In the genomic region with DNA sequence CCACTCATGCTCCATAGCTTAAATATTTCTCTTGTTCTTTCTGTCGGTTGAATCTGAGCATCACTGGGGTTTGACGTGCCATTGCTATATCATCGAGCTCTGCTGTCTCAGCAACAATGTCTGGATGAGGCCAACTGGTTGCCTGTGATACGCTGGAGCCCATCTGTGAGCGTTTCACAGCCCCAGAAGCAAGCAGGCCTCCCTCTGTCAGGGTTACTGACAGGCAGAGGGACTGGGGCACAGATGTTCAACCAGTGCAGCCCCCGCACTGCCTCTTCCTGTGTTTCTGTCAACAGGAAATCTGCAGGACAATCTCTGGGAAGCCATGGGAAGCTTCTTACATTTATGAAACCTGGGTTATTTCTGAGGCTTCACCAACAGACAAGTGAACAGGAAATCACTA, we compare ENCODE assay signal across 9 cellular contexts. TPM values are rescaled to one million over a fixed set of nuclear protein-coding genes. Genes with fewer than 3 reads are reported as not detected.
DNase-seq lines count a peak whose midpoint lies in the region; ATAC-seq and TF ChIP-seq lines count a peak whose summit lies in the region.
"Had no signal": no experiment of that assay in that cellular context is flagged by ENCODE, and none has a peak within 500 bp of the region (broad histone marks: within the 10 kb centered on the region; RNA-seq: fewer than 3 reads in every experiment).

No MANE protein-coding gene starts in this region.

- TF ChIP-seq CTCF in KMS-11 (conservative IDR thresholded peaks at IDR 0.05; ENCODE audit: low read depth, low read length), result no peak
- no peak for TF ChIP-seq CTCF in type B pancreatic cell (conservative IDR thresholded peaks at IDR 0.05)
- TF ChIP-seq CTCF in omental fat pad (IDR thresholded peaks at IDR 0.05), result no peak

- peak overlapping the region; percentile 79 for H3K27ac Mint-ChIP-seq in central memory CD8-positive, alpha-beta T cell (ENCODE audit: low read depth)
- H3K27ac Mint-ChIP-seq in type B pancreatic cell, result peak overlapping the region; percentile 72

- H2AFZ ChIP-seq in KMS-11 (ENCODE audit: low read depth), result peak overlapping the region; percentile 67

- H3K4me3 ChIP-seq in KMS-11 (IDR thresholded peaks at IDR 0.05; ENCODE audit: insufficient read depth, low read depth, low read length), result no peak overlapping the region

- no peaks in the 10 kb centered on the region for H4K20me1 ChIP-seq in KMS-11 (ENCODE audit: insufficient read depth)

- ATAC-seq in central memory CD8-positive, alpha-beta T cell (replicated peaks; ENCODE audit: extremely low read depth, poor library complexity, severe bottlenecking), result peak; percentile 19
- no peak for ATAC-seq in omental fat pad (ENCODE audit: low FRiP score)

- H3K4me1 Mint-ChIP-seq in central memory CD8-positive, alpha-beta T cell, result peaks cover 9% of the 10 kb centered on the region
- H3K4me1 Mint-ChIP-seq in type B pancreatic cell (ENCODE audit: unreplicated experiment), result peaks cover 21% of the 10 kb centered on the region

- H3K27ac ChIP-seq in KMS-11, result peak overlapping the region; percentile 62; the same call in 1 of the 2 replicates
- H3K27ac ChIP-seq: HL-60 had no signal

- H3K36me3 ChIP-seq in KMS-11 (ENCODE audit: insufficient read depth), result no peaks in the 10 kb centered on the region

- H3K27me3 Mint-ChIP-seq in central memory CD8-positive, alpha-beta T cell, result no peaks in the 10 kb centered on the region
- no peaks in the 10 kb centered on the region for H3K27me3 Mint-ChIP-seq in type B pancreatic cell

- peaks cover 12% of the 10 kb centered on the region for H3K36me3 Mint-ChIP-seq in central memory CD8-positive, alpha-beta T cell (ENCODE audit: insufficient read depth)
- H3K36me3 Mint-ChIP-seq in type B pancreatic cell, result peaks cover 3% of the 10 kb centered on the region

- peak overlapping the region; percentile 44 for H3K4me3 Mint-ChIP-seq in central memory CD8-positive, alpha-beta T cell
- H3K4me3 Mint-ChIP-seq in type B pancreatic cell, result peak overlapping the region; percentile 9

- H3K4me2 ChIP-seq in KMS-11, result peak overlapping the region; percentile 93

- H3K4me1 ChIP-seq in KMS-11 (ENCODE audit: low read depth, poor library complexity, severe bottlenecking), result peaks cover 17% of the 10 kb centered on the region

- no peaks in the 10 kb centered on the region for H3K9me3 Mint-ChIP-seq in central memory CD8-positive, alpha-beta T cell
- no peaks in the 10 kb centered on the region for H3K9me3 Mint-ChIP-seq in type B pancreatic cell

- DNase-seq in D341Med (ENCODE audit: low spot score) (peak; percentile 63), lung microvascular endothelial cell (ENCODE audit: low read depth in 2 of 2) (peak; percentile 87 to 92), type B pancreatic cell (ENCODE audit: extremely low spot score, unreplicated experiment) (no peak), omental fat pad (ENCODE audit: low spot score) (no peak), DMS79 (lab: John Stamatoyannopoulos, UW) (no peak), NCI-H187 (lab: John Stamatoyannopoulos, UW) (no peak)
- no peak for DNase-seq in central memory CD8-positive, alpha-beta T cell (ENCODE audit: low spot score in 2 of 2)

- no peaks in the 10 kb centered on the region for H3K27me3 ChIP-seq in KMS-11 (ENCODE audit: insufficient read depth, low read depth)

- peak overlapping the region; percentile 12; the same call in 1 of the 2 replicates for H3K9ac ChIP-seq in KMS-11

- H3K79me2 ChIP-seq in KMS-11 (ENCODE audit: insufficient read depth, low read depth), result no peaks in the 10 kb centered on the region

RNA-seq across cellular contexts. Expression of gene DMAC2L, which starts 23.9 kb away (rescaled TPM):
- total RNA-seq in lung microvascular endothelial cell, result 4.1 and 4.2 TPM in 2 replicates
- 13.9 and 15.6 TPM in 2 replicates for total RNA-seq in type B pancreatic cell (ENCODE audit: low replicate concordance)
- 10 to 100 TPM; 16.5 to 19.1 (median 17.4) TPM for total RNA-seq in omental fat pad

RNA-seq across cellular contexts. Expression of gene L2HGDH, which starts 24.0 kb away (rescaled TPM):
- total RNA-seq in lung microvascular endothelial cell, result 2.4 and 3.9 TPM in 2 replicates
- 10.8 and 13.3 TPM in 2 replicates for total RNA-seq in type B pancreatic cell (ENCODE audit: low replicate concordance)
- 1 to 10 TPM; 2.3 to 6.2 (median 4.5) TPM for total RNA-seq in omental fat pad

Comparison
In these comparisons a context has a peak if more than half of its experiments do, and no peak if none do; other contexts are left out.
1. DNase-seq: peak in D341Med (single experiment) and lung microvascular endothelial cell (2 of 2); none in central memory CD8-positive, alpha-beta T cell (0 of 2), type B pancreatic cell (single experiment), omental fat pad (single experiment), DMS79 (single experiment) and NCI-H187 (0 of 2).